8 cellular contexts compared by ENCODE assay signal in the genomic region with DNA sequence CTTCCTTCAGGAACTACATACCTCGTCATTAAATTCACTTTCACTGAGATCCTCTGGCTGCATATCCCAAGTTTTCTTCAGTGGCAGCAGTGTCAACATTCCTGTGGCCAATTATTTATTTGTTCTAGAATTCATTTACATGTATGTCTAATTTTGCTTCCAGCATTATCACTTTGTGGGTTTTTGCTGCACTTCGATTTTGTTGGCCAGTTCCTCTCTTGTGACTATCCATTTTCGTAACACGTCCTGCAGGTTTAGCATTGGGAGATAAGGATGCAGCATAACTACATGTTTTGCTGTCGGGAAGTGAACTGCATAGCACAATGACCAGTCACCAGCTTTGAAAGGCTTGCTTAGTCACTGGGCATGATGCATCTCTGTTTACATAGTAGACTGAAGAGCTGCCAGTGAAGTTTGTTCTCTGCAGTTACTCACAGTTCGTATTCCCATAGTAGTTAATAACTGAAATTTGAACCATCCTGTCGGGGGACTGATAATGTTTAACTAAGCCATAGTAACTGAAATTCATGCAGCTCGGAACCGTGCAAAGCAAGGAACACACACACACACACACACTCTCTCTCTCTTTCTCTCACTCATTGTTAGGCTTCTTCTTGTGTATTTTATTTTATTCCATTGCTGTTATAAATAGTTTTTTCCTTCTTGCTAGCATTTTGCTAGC. TPM values are rescaled to one million over a fixed set of nuclear protein-coding genes. Genes with fewer than 3 reads are reported as not detected.
DNase-seq lines count a peak whose midpoint lies in the region; ATAC-seq and TF ChIP-seq lines count a peak whose summit lies in the region.

No MANE protein-coding gene starts in this region.

- peaks cover 25% of the 10 kb centered on the region for H3K36me3 ChIP-seq in skeletal muscle satellite cell (ENCODE audit: insufficient read depth, low read length)

- intact Hi-C loops in Right ventricle myocardium superior (cut with DNase I) = no loop called here

- H3K27me3 ChIP-seq in skeletal muscle satellite cell (ENCODE audit: control insufficient read depth, insufficient read depth, low read length) = no peaks in the 10 kb centered on the region

- TF ChIP-seq CTCF in GM10266 (IDR thresholded peaks at IDR 0.05; ENCODE audit: control insufficient read depth, insufficient read depth, low read depth, missing control alignments) = no peak

- DNase-seq in HT1080 (ENCODE audit: low read depth) (peak; percentile 99), T1000 (lab: John Stamatoyannopoulos, UW) (peak; percentile 76), Right ventricle myocardium superior (no peak), GM10266 (ENCODE audit: extremely low spot score) (no peak), SKM-1 (lab: John Stamatoyannopoulos, UW; ENCODE audit: unreplicated experiment) (no peak)
- DNase-seq in stimulated activated CD4-positive, alpha-beta T cell treated with anti-CD3 and anti-CD28 coated beads, Interleukin-4, amount 100 ng/mL, for 4 hours = no peak

- ATAC-seq in Right ventricle myocardium superior (ENCODE audit: poor library complexity) (peak; percentile 90), HG03521 (IDR thresholded peaks at IDR 0.05; ENCODE audit: unreplicated experiment) (no peak)

- peak overlapping the region; percentile 30 for H3K4me3 ChIP-seq in skeletal muscle satellite cell (ENCODE audit: low read length)

- peaks cover 23% of the 10 kb centered on the region for H3K4me1 ChIP-seq in skeletal muscle satellite cell (ENCODE audit: control insufficient read depth, insufficient read depth, low read length)

- H3K9me3 ChIP-seq in skeletal muscle satellite cell (replicated peaks; ENCODE audit: low read length) = no peaks in the 10 kb centered on the region

- peak overlapping the region; percentile 73 for H3K4me2 ChIP-seq in skeletal muscle satellite cell (ENCODE audit: low read length)

- H3K9ac ChIP-seq in skeletal muscle satellite cell (ENCODE audit: low read depth, low read length) = peak overlapping the region; percentile 50

RNA-seq across cellular contexts. Expression of a gene that starts 28.3 kb away (rescaled TPM):
- total RNA-seq in HT1080 (2014; rRNA removed; shearing (Covaris generic)) = 6.1 and 8.9 TPM in 2 replicates
- polyA plus RNA-seq in HT1080 (2015; cell fraction: cytosol; rRNA removed) = 10.0 and 13.7 TPM in 2 replicates
- polyA plus RNA-seq in HT1080 (2015; cell fraction: nucleus; rRNA removed) = 26.8 and 30.4 TPM in 2 replicates
- 13.7 TPM for total RNA-seq in Right ventricle myocardium superior
- total RNA-seq in skeletal muscle satellite cell (2012; rRNA removed) = 8.3 and 8.6 TPM in 2 replicates

RNA-seq across cellular contexts. Expression of a gene that starts 31.8 kb away (rescaled TPM):
- total RNA-seq in HT1080 (2014; rRNA removed; shearing (Covaris generic)) = 16.8 and 30.7 TPM in 2 replicates
- polyA plus RNA-seq in HT1080 (2015; cell fraction: cytosol; rRNA removed) = 8.5 and 10.0 TPM in 2 replicates
- 34.6 and 35.6 TPM in 2 replicates for polyA plus RNA-seq in HT1080 (2015; cell fraction: nucleus; rRNA removed)
- total RNA-seq in Right ventricle myocardium superior = 6.5 TPM
- 28.6 and 37.5 TPM in 2 replicates for total RNA-seq in skeletal muscle satellite cell (2012; rRNA removed)

Comparison
In these comparisons a context has a peak if more than half of its experiments do, and no peak if none do; other contexts are left out.
1. DNase-seq: peak in HT1080 (single experiment) and T1000 (single experiment); none in Right ventricle myocardium superior (single experiment), GM10266 (single experiment), stimulated activated CD4-positive, alpha-beta T cell treated with anti-CD3 and anti-CD28 coated beads, Interleukin-4, amount 100 ng/mL, for 4 hours (0 of 2) and SKM-1 (single experiment).